ENCODE assay signal across 20 cellular contexts in the genomic region with DNA sequence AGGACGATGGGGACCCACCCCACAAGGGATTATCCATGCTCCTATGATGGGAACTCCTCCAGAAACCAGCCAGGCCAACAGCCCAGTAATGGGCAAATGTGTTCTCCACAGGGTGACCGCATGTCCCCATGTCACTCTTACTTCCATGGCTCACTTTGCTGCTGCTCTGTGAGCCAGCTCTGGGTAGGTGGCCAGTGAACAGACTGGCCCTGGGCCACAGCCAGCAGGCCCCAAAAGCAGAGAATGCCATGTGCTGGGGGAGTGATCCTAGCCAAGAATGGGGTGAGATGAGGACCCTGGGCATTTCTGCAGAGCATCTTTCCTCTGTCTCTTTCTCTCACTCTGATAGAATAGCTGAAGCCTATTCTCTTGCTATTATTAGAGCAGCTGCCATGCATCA.
"Had no signal": no experiment of that assay in that cellular context is flagged by ENCODE, and none has a peak within 500 bp of the region (broad histone marks: within the 10 kb centered on the region; RNA-seq: fewer than 3 reads in every experiment).

No MANE protein-coding gene starts in this region.

- H3K36me3 ChIP-seq: colonic mucosa, esophagus squamous epithelium, lower lobe of right lung, pancreas, sigmoid colon, spleen, thoracic aorta, tibial nerve, upper lobe of left lung had no signal

- H3K9me3 ChIP-seq: colonic mucosa, esophagus squamous epithelium, lower lobe of right lung, pancreas, sigmoid colon, spleen, thoracic aorta, tibial nerve, upper lobe of left lung had no signal

- H3K4me1 ChIP-seq: colonic mucosa, esophagus squamous epithelium, lower lobe of right lung, pancreas, spleen, tibial nerve, upper lobe of left lung had no signal

- ATAC-seq: effector memory CD8-positive, alpha-beta T cell; left ventricle myocardium superior; lower lobe of right lung; natural killer cell; pancreas; stimulated activated memory B cell treated with anti-CD40 and anti-IgM and Interleukin-4, amounts not matched to agents 10 μg/mL and 1 μg/mL and 100 μg/mL, for 72 hours; stimulated activated naive CD8-positive, alpha-beta T cell treated with anti-CD3 and anti-CD28 coated beads, Interleukin-15, Interleukin-2, amounts not matched to agents 100 U/mL and 50 U/mL, for 24 hours had no signal

- H3K27ac ChIP-seq: colonic mucosa, esophagus squamous epithelium, lower lobe of right lung, pancreas, sigmoid colon, skin epidermis, spleen, thoracic aorta, tibial nerve, upper lobe of left lung had no signal

- H3K4me3 ChIP-seq: colonic mucosa, esophagus squamous epithelium, lower lobe of right lung, pancreas, sigmoid colon, skin epidermis, spleen, thoracic aorta, tibial nerve, upper lobe of left lung had no signal

- DNase-seq: colonic mucosa; effector memory CD8-positive, alpha-beta T cell; erythroblast; esophagus squamous epithelium; foreskin melanocyte; head of caudate nucleus; left ventricle myocardium superior; lower lobe of right lung; natural killer cell; occipital lobe; pancreas; sigmoid colon; spleen; stimulated activated CD4-positive, alpha-beta T cell treated with anti-CD3 and anti-CD28 coated beads, Interleukin-4, amount 100 ng/mL, for 4 hours; stimulated activated naive CD8-positive, alpha-beta T cell treated with anti-CD3 and anti-CD28 coated beads, Interleukin-15, Interleukin-2, amounts not matched to agents 100 U/mL and 50 U/mL, for 24 hours; upper lobe of left lung had no signal

- H3K27me3 ChIP-seq: colonic mucosa, esophagus squamous epithelium, pancreas, sigmoid colon, spleen, tibial nerve, upper lobe of left lung had no signal
